Comparison of ENCODE assay signal across 21 cellular contexts in genomic region chrX:3166670-3167455, GRCh38.
DNase-seq lines count a peak whose midpoint lies in the region; ATAC-seq and TF ChIP-seq lines count a peak whose summit lies in the region.
"Had no signal": no experiment of that assay in that cellular context is flagged by ENCODE, and none has a peak within 500 bp of the region (broad histone marks: within the 10 kb centered on the region; RNA-seq: fewer than 3 reads in every experiment).

No MANE protein-coding gene starts in this region.

- CTCF ChIA-PET in SK-N-SH (lab: Yijun Ruan, JAX) = no interaction called here

- H3K4me1 ChIP-seq in SK-N-SH (ENCODE audit: control insufficient read depth in 1 of 2, insufficient read depth in 2 of 2, low read depth in 1 of 2, low read length in 1 of 2) (no peaks in the 10 kb centered on the region), mesenchymal stem cell (ENCODE audit: control insufficient read depth, insufficient read depth, low read depth, low read length) (no peaks in the 10 kb centered on the region), foreskin keratinocyte (no peaks in the 10 kb centered on the region)

- H3K4me3 ChIP-seq in SK-N-SH (ENCODE audit: low read depth in 2 of 2, low read length in 1 of 2) (no peak overlapping the region), astrocyte of the spinal cord (ENCODE audit: low read depth, low read length) (no peak overlapping the region), mesenchymal stem cell (ENCODE audit: insufficient read depth in 1 of 2, low read depth in 1 of 2, low read length in 2 of 2) (no peak overlapping the region)
- H3K4me3 ChIP-seq: BLaER1 treated with 17β-estradiol and CSF1 and Interleukin-3, amounts not matched to agents 10 nM and 100 nM had no signal

- no peak overlapping the region for H2BK12ac ChIP-seq in mesenchymal stem cell (ENCODE audit: low read length in 2 of 2)

- H3K27me3 ChIP-seq in SK-N-SH (ENCODE audit: insufficient read depth) = no peaks in the 10 kb centered on the region
- no peaks in the 10 kb centered on the region for H3K27me3 ChIP-seq in mesenchymal stem cell (ENCODE audit: control insufficient read depth in 1 of 2, insufficient read depth in 1 of 2, low read length in 2 of 2)
- H3K27me3 ChIP-seq in foreskin keratinocyte = no peaks in the 10 kb centered on the region
- H3K27me3 ChIP-seq: BLaER1 treated with 17β-estradiol and CSF1 and Interleukin-3, amounts not matched to agents 10 nM and 100 nM had no signal

- peaks cover 6% of the 10 kb centered on the region for H3F3A ChIP-seq in SK-N-SH (replicated peaks; ENCODE audit: insufficient read depth)

- no peak for TF ChIP-seq RAD21 in SK-N-SH (IDR thresholded peaks at IDR 0.05; ENCODE audit: low read length)

- no peak overlapping the region for H3K14ac ChIP-seq in mesenchymal stem cell (ENCODE audit: low read length in 2 of 2)

- peak overlapping the region in 1 of 2 experiments; percentile 48; a peak in 1 of 4 replicates for H3K27ac ChIP-seq in SK-N-SH (ENCODE audit: low read depth in 2 of 2, low read length in 1 of 2)
- H3K27ac ChIP-seq in mesenchymal stem cell (ENCODE audit: low read length, poor library complexity, severe bottlenecking) = peak overlapping the region; percentile 60
- H3K27ac ChIP-seq in foreskin keratinocyte = no peak overlapping the region
- H3K27ac ChIP-seq: 22Rv1; BLaER1 treated with 17β-estradiol and CSF1 and Interleukin-3, amounts not matched to agents 10 nM and 100 nM; HL-60 had no signal

- POLR2A ChIA-PET in SK-N-SH (lab: Yijun Ruan, JAX) = no interaction called here

- in situ Hi-C loops in astrocyte of the spinal cord (cut with HindIII; ENCODE audit: low sequenced_read_pairs) = no loop called here

- H2AFZ ChIP-seq in SK-N-SH (ENCODE audit: low read depth) (peak overlapping the region; percentile 57), mesenchymal stem cell (ENCODE audit: low read depth, low read length) (no peak overlapping the region)

- H3K4me2 ChIP-seq in SK-N-SH (no peak overlapping the region; the same call in 1 of the 2 replicates), mesenchymal stem cell (ENCODE audit: low read length, poor library complexity, severe bottlenecking) (no peak overlapping the region)
- H3K4me2 ChIP-seq: BLaER1 treated with 17β-estradiol and CSF1 and Interleukin-3, amounts not matched to agents 10 nM and 100 nM had no signal

- H3K9me2 ChIP-seq in SK-N-SH = no peaks in the 10 kb centered on the region

- H3K79me1 ChIP-seq in mesenchymal stem cell (replicated peaks; ENCODE audit: low read length, poor library complexity, severe bottlenecking) = no peaks in the 10 kb centered on the region

- no peak overlapping the region for H2BK120ac ChIP-seq in mesenchymal stem cell (ENCODE audit: low read depth, low read length)

- no peak for ATAC-seq in SK-N-SH treated with all-trans-retinoic acid at 6 μM for 48 hours
- ATAC-seq in HG02763 (IDR thresholded peaks at IDR 0.05; ENCODE audit: unreplicated experiment) = no peak
- no peak for ATAC-seq in GM21526 (IDR thresholded peaks at IDR 0.05; ENCODE audit: low FRiP score, unreplicated experiment)
- ATAC-seq in GM19452 (IDR thresholded peaks at IDR 0.05; ENCODE audit: unreplicated experiment) = no peak
- no peak for ATAC-seq in foreskin keratinocyte
- ATAC-seq: HCT116, Panc1 had no signal

- no peaks in the 10 kb centered on the region for H3K9me3 ChIP-seq in SK-N-SH
- peaks cover 4% of the 10 kb centered on the region for H3K9me3 ChIP-seq in mesenchymal stem cell (ENCODE audit: control insufficient read depth, low read length)

- H4K91ac ChIP-seq in mesenchymal stem cell (ENCODE audit: low read length) = no peak overlapping the region

- H2BK5ac ChIP-seq in mesenchymal stem cell (ENCODE audit: low read depth, low read length, poor library complexity, severe bottlenecking) = no peak overlapping the region

- TF ChIP-seq CTCF in SK-N-SH (IDR thresholded peaks at IDR 0.05) = no peak
- TF ChIP-seq CTCF in astrocyte of the spinal cord (IDR thresholded peaks at IDR 0.05; ENCODE audit: low read depth, low read length) = no peak
- no peak for TF ChIP-seq CTCF in foreskin keratinocyte (conservative IDR thresholded peaks at IDR 0.05)

- no peaks in the 10 kb centered on the region for H4K20me1 ChIP-seq in SK-N-SH (ENCODE audit: insufficient read depth)
- H4K20me1 ChIP-seq: BLaER1 treated with 17β-estradiol and CSF1 and Interleukin-3, amounts not matched to agents 10 nM and 100 nM had no signal

- H2AK5ac ChIP-seq in mesenchymal stem cell (ENCODE audit: low read length, severe bottlenecking) = no peak overlapping the region

- H3K4ac ChIP-seq in mesenchymal stem cell (ENCODE audit: low read depth in 1 of 2, low read length in 2 of 2) = no peak overlapping the region

- no peak for DNase-seq in SK-N-SH
- DNase-seq in astrocyte of the spinal cord (ENCODE audit: low read depth, low spot score) = peak; percentile 55
- no peak for DNase-seq in mesenchymal stem cell
- no peak for DNase-seq in foreskin keratinocyte
- DNase-seq: DMS153, KBM-7, NCI-H1092 treated with DMSO at 0.1 percent for 48 hours, NCI-H187, NCI-H2171, NCI-H446 treated with DMSO at 0.1 percent for 48 hours, NCI-H748 treated with DMSO at 0.1 percent for 48 hours, SHP77 treated with DMSO at 0.1 percent for 48 hours had no signal

- WGBS in SK-N-SH (ENCODE audit: low lambda C conversion rate) = 10% methylated on average over 11 of the region's 11 CpGs
- 45% methylated on average over 6 of the region's 11 CpGs for WGBS in mesenchymal stem cell

- no peak for TF ChIP-seq EP300 in SK-N-SH (IDR thresholded peaks at IDR 0.05; ENCODE audit: borderline replicate concordance in 1 of 2, low read depth in 1 of 2, low read length in 1 of 2)

- H3K79me2 ChIP-seq in SK-N-SH (ENCODE audit: insufficient read depth) = no peaks in the 10 kb centered on the region

- H3K18ac ChIP-seq in mesenchymal stem cell (ENCODE audit: low read depth in 1 of 2, low read length in 2 of 2) = no peak overlapping the region

- no peak overlapping the region for H4K8ac ChIP-seq in mesenchymal stem cell (ENCODE audit: low read length)

- H3K9ac ChIP-seq in SK-N-SH (no peak overlapping the region), mesenchymal stem cell (ENCODE audit: low read length) (no peak overlapping the region)
- H3K9ac ChIP-seq: BLaER1 treated with 17β-estradiol and CSF1 and Interleukin-3, amounts not matched to agents 10 nM and 100 nM had no signal

- H3K36me3 ChIP-seq in SK-N-SH (replicated peaks in 1 of 2; ENCODE audit: control insufficient read depth in 1 of 2, insufficient read depth in 2 of 2, low read length in 1 of 2) (no peaks in the 10 kb centered on the region), mesenchymal stem cell (ENCODE audit: control insufficient read depth in 1 of 2, insufficient read depth in 2 of 2, low read depth in 1 of 2, low read length in 2 of 2) (no peaks in the 10 kb centered on the region)
- H3K36me3 ChIP-seq: BLaER1 treated with 17β-estradiol and CSF1 and Interleukin-3, amounts not matched to agents 10 nM and 100 nM had no signal

- H3K23ac ChIP-seq in mesenchymal stem cell (ENCODE audit: low read length in 2 of 2) = no peak overlapping the region

- no peak overlapping the region for H2BK15ac ChIP-seq in mesenchymal stem cell (ENCODE audit: low read depth, poor library complexity, severe bottlenecking)

TF ChIP-seq in SK-N-SH, 30 proteins besides CTCF, POLR2A, EP300 and RAD21 (continues in another document):
- TF ChIP-seq, protein P1, sequence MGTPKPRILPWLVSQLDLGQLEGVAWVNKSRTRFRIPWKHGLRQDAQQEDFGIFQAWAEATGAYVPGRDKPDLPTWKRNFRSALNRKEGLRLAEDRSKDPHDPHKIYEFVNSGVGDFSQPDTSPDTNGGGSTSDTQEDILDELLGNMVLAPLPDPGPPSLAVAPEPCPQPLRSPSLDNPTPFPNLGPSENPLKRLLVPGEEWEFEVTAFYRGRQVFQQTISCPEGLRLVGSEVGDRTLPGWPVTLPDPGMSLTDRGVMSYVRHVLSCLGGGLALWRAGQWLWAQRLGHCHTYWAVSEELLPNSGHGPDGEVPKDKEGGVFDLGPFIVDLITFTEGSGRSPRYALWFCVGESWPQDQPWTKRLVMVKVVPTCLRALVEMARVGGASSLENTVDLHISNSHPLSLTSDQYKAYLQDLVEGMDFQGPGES (IDR thresholded peaks at IDR 0.05; ENCODE audit: low read depth, low read length) = no peak
- TF ChIP-seq FOXJ3 (CRISPR knock-in tag; IDR thresholded peaks at IDR 0.05) (no peak), FOXM1 (IDR thresholded peaks at IDR 0.05; ENCODE audit: low read depth) (no peak), TAF1 (IDR thresholded peaks at IDR 0.05; ENCODE audit: borderline replicate concordance, low read depth, low read length) (no peak), TCF12 (IDR thresholded peaks at IDR 0.05) (no peak), RXRA (IDR thresholded peaks at IDR 0.05; ENCODE audit: borderline replicate concordance, low read depth) (no peak)

TF ChIP-seq in SK-N-SH treated with all-trans-retinoic acid at 6 μM for 48 hours, 23 proteins besides CTCF, POLR2A, EP300 and RAD21 (continues in another document):
- no peak for TF ChIP-seq RARB (CRISPR knock-in tag; IDR thresholded peaks at IDR 0.05)
- TF ChIP-seq SNAI2 (CRISPR knock-in tag; IDR thresholded peaks at IDR 0.05) = no peak
- TF ChIP-seq, protein P2, sequence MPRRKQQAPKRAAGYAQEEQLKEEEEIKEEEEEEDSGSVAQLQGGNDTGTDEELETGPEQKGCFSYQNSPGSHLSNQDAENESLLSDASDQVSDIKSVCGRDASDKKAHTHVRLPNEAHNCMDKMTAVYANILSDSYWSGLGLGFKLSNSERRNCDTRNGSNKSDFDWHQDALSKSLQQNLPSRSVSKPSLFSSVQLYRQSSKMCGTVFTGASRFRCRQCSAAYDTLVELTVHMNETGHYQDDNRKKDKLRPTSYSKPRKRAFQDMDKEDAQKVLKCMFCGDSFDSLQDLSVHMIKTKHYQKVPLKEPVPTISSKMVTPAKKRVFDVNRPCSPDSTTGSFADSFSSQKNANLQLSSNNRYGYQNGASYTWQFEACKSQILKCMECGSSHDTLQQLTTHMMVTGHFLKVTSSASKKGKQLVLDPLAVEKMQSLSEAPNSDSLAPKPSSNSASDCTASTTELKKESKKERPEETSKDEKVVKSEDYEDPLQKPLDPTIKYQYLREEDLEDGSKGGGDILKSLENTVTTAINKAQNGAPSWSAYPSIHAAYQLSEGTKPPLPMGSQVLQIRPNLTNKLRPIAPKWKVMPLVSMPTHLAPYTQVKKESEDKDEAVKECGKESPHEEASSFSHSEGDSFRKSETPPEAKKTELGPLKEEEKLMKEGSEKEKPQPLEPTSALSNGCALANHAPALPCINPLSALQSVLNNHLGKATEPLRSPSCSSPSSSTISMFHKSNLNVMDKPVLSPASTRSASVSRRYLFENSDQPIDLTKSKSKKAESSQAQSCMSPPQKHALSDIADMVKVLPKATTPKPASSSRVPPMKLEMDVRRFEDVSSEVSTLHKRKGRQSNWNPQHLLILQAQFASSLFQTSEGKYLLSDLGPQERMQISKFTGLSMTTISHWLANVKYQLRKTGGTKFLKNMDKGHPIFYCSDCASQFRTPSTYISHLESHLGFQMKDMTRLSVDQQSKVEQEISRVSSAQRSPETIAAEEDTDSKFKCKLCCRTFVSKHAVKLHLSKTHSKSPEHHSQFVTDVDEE (CRISPR knock-in tag; IDR thresholded peaks at IDR 0.05) = no peak
- no peak for TF ChIP-seq PPARA (CRISPR knock-in tag; IDR thresholded peaks at IDR 0.05; ENCODE audit: borderline replicate concordance)
